In the genomic region with DNA sequence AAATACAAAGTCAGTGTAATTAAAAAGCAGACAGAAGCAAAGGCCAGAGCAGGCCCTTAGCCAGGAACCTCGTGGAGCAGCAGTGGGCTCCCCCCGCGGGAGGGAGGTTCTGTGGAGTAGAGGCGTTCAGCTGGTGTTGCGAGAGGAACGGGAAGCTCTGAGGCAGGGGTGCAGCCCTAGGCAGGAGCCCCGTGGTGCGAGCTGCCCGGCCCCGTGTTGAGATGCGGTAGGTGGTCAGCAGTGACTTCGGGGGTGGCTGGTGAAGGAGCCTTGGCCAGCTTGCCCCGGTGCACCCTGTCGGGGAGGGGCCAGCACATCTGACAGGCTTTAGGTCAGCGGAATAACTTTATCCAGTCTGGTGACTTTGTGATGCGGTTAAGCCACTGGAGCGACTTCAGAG, we compare ENCODE assay signal across 23 cellular contexts.
"Had no signal": no experiment of that assay in that cellular context is flagged by ENCODE, and none has a peak within 500 bp of the region (broad histone marks: within the 10 kb centered on the region; RNA-seq: fewer than 3 reads in every experiment).

No MANE protein-coding gene starts in this region.

- H3K4me3 Mint-ChIP-seq: activated CD4-positive, alpha-beta memory T cell treated with anti-CD3 and anti-CD28 coated beads, Interleukin-2, amount 10 ng/mL, durations not matched to agents 7 days and 5 days; activated CD4-positive, alpha-beta T cell treated with anti-CD3 and anti-CD28 coated beads, Interleukin-2, amount 10 ng/mL, durations not matched to agents 7 days and 5 days; activated naive CD4-positive, alpha-beta T cell treated with anti-CD3 and anti-CD28 coated beads, Interleukin-2, amount 10 ng/mL, durations not matched to agents 7 days and 5 days; activated naive CD8-positive, alpha-beta T cell treated with anti-CD3 and anti-CD28 coated beads, Interleukin-2, amount 10 ng/mL, durations not matched to agents 7 days and 5 days; activated T-cell treated with anti-CD3 and anti-CD28 coated beads, Interleukin-2, amount 50 U/mL, for 24 hours; activated T-helper 1 cell treated with anti-CD3 and anti-CD28 coated beads, Interleukin-12 subunit alpha, Interleukin-12 subunit beta, Interleukin-2, Interleukin-4 antibody, amounts not matched to agents 30 ng/mL and 10 ng/mL and 1 ng/mL, durations not matched to agents 14 hours and 24 hours and 36 hours; T-helper 17 cell had no signal

- H3K4me3 ChIP-seq: adrenal gland had no signal

- H3K27me3 Mint-ChIP-seq: activated CD4-positive, alpha-beta memory T cell treated with anti-CD3 and anti-CD28 coated beads, Interleukin-2, amount 10 ng/mL, durations not matched to agents 7 days and 5 days; activated CD4-positive, alpha-beta T cell treated with anti-CD3 and anti-CD28 coated beads, Interleukin-2, amount 10 ng/mL, durations not matched to agents 7 days and 5 days; activated naive CD4-positive, alpha-beta T cell treated with anti-CD3 and anti-CD28 coated beads, Interleukin-2, amount 10 ng/mL, durations not matched to agents 7 days and 5 days; activated naive CD8-positive, alpha-beta T cell treated with anti-CD3 and anti-CD28 coated beads, Interleukin-2, amount 10 ng/mL, durations not matched to agents 7 days and 5 days; activated T-cell treated with anti-CD3 and anti-CD28 coated beads, Interleukin-2, amount 50 U/mL, for 24 hours; T-helper 17 cell had no signal

- H3K4me1 Mint-ChIP-seq: activated naive CD8-positive, alpha-beta T cell treated with anti-CD3 and anti-CD28 coated beads, Interleukin-2, amount 10 ng/mL, durations not matched to agents 7 days and 5 days had no signal

- DNase-seq: activated CD4-positive, alpha-beta memory T cell treated with anti-CD3 and anti-CD28 coated beads, Interleukin-2, amount 10 ng/mL, durations not matched to agents 7 days and 5 days; activated CD4-positive, alpha-beta T cell treated with anti-CD3 and anti-CD28 coated beads, Interleukin-2, amount 10 ng/mL, durations not matched to agents 7 days and 5 days; activated CD4-positive, CD25-positive, alpha-beta regulatory T cell; activated effector memory CD4-positive, alpha-beta T cell treated with anti-CD3 and anti-CD28 coated beads, Interleukin-2, amount 50 U/mL, for 16 hours; activated naive CD4-positive, alpha-beta T cell treated with anti-CD3 and anti-CD28 coated beads, Interleukin-2, amount 10 ng/mL, durations not matched to agents 7 days and 5 days; activated naive CD8-positive, alpha-beta T cell treated with anti-CD3 and anti-CD28 coated beads, Interleukin-2, amount 10 ng/mL, durations not matched to agents 7 days and 5 days; activated T-cell treated with anti-CD3 and anti-CD28 coated beads, Interleukin-2, amount 50 U/mL, for 24 hours; adrenal gland; anterior cingulate cortex; caudate nucleus; Kasumi-1; KBM-7; NCI-H1105 treated with DMSO at 0.1 percent for 48 hours; NCI-H1436 treated with DMSO at 0.1 percent for 48 hours; NCI-H187; NCI-H2081; NCI-H446; NCI-H524; PC-3; SIG-M5; T-helper 17 cell; T-helper 9 cell had no signal

- H3K4me1 ChIP-seq: adrenal gland had no signal

- H3K9me3 Mint-ChIP-seq: activated CD4-positive, alpha-beta T cell treated with anti-CD3 and anti-CD28 coated beads, Interleukin-2, amount 10 ng/mL, durations not matched to agents 7 days and 5 days; activated naive CD4-positive, alpha-beta T cell treated with anti-CD3 and anti-CD28 coated beads, Interleukin-2, amount 10 ng/mL, durations not matched to agents 7 days and 5 days; activated naive CD8-positive, alpha-beta T cell treated with anti-CD3 and anti-CD28 coated beads, Interleukin-2, amount 10 ng/mL, durations not matched to agents 7 days and 5 days; activated T-cell treated with anti-CD3 and anti-CD28 coated beads, Interleukin-2, amount 50 U/mL, for 24 hours; activated T-helper 1 cell treated with anti-CD3 and anti-CD28 coated beads, Interleukin-12 subunit alpha, Interleukin-12 subunit beta, Interleukin-2, Interleukin-4 antibody, amounts not matched to agents 30 ng/mL and 10 ng/mL and 1 ng/mL, durations not matched to agents 14 hours and 24 hours and 36 hours had no signal

- H3K27ac ChIP-seq: adrenal gland had no signal

- H3K27ac Mint-ChIP-seq: activated CD4-positive, alpha-beta memory T cell treated with anti-CD3 and anti-CD28 coated beads, Interleukin-2, amount 10 ng/mL, durations not matched to agents 7 days and 5 days; activated CD4-positive, alpha-beta T cell treated with anti-CD3 and anti-CD28 coated beads, Interleukin-2, amount 10 ng/mL, durations not matched to agents 7 days and 5 days; activated naive CD4-positive, alpha-beta T cell treated with anti-CD3 and anti-CD28 coated beads, Interleukin-2, amount 10 ng/mL, durations not matched to agents 7 days and 5 days; activated naive CD8-positive, alpha-beta T cell treated with anti-CD3 and anti-CD28 coated beads, Interleukin-2, amount 10 ng/mL, durations not matched to agents 7 days and 5 days; activated T-helper 1 cell treated with anti-CD3 and anti-CD28 coated beads, Interleukin-12 subunit alpha, Interleukin-12 subunit beta, Interleukin-2, Interleukin-4 antibody, amounts not matched to agents 30 ng/mL and 10 ng/mL and 1 ng/mL, durations not matched to agents 14 hours and 24 hours and 36 hours had no signal

- H3K27me3 ChIP-seq: adrenal gland had no signal

- ATAC-seq: PC-3, T-helper 17 cell had no signal
